Comparison of ENCODE assay signal across 1 cellular context in genomic region chr12:107779077-107779840, GRCh38.
TF ChIP-seq lines count a peak whose summit lies in the region.

No MANE protein-coding gene starts in this region.

TF ChIP-seq in GM23338, 12 proteins besides CTCF, POLR2A, EP300 and RAD21 (continued from another document):
- no peak for TF ChIP-seq POLR2AphosphoS5 (IDR thresholded peaks at IDR 0.05; ENCODE audit: low read depth)
